Comparison of ENCODE assay signal across 8 cellular contexts in genomic region chr10:4663162-4663992, GRCh38.
DNase-seq lines count a peak whose midpoint lies in the region; ATAC-seq, FAIRE-seq and TF ChIP-seq lines count a peak whose summit lies in the region.
"Had no signal": no experiment of that assay in that cellular context is flagged by ENCODE, and none has a peak within 500 bp of the region (broad histone marks: within the 10 kb centered on the region; RNA-seq: fewer than 3 reads in every experiment).

No MANE protein-coding gene starts in this region.

- H3K27me3 ChIP-seq in naive thymus-derived CD4-positive, alpha-beta T cell (ENCODE audit: control insufficient read depth in 2 of 2, insufficient read depth in 2 of 2, low read length in 2 of 2), result no peaks in the 10 kb centered on the region
- no peaks in the 10 kb centered on the region for H3K27me3 ChIP-seq in H9 (ENCODE audit: insufficient read depth, low read length)

- no peak overlapping the region for H3K56ac ChIP-seq in H9 (ENCODE audit: insufficient read length, low read depth, low read length)

- H2AFZ ChIP-seq in H9 (ENCODE audit: low read length), result no peak overlapping the region

- H3K18ac ChIP-seq in H9 (ENCODE audit: insufficient read length, low read depth, low read length), result no peak overlapping the region

- no peak overlapping the region for H4K8ac ChIP-seq in H9 (replicated peaks; ENCODE audit: insufficient read length, low read depth, low read length)

- H3K36me3 ChIP-seq in naive thymus-derived CD4-positive, alpha-beta T cell (ENCODE audit: control insufficient read depth in 2 of 3, insufficient read depth in 3 of 3, low read length in 3 of 3), result no peaks in the 10 kb centered on the region

- H3K4me3 Mint-ChIP-seq in naive thymus-derived CD4-positive, alpha-beta T cell, result no peak overlapping the region
- H3K4me3 Mint-ChIP-seq in H9, result no peak overlapping the region
- H3K4me3 Mint-ChIP-seq: central memory CD8-positive, alpha-beta T cell had no signal

- no peaks in the 10 kb centered on the region for H4K20me1 ChIP-seq in H9 (ENCODE audit: control insufficient read depth, insufficient read depth, insufficient read length)

- no peak overlapping the region for H3K4me3 ChIP-seq in naive thymus-derived CD4-positive, alpha-beta T cell (ENCODE audit: low read length)

- H3T11ph ChIP-seq in H9 (ENCODE audit: low read length), result no peak overlapping the region

- no peak overlapping the region for H4K5ac ChIP-seq in H9 (ENCODE audit: insufficient read length, low read depth, low read length)

- peak; percentile 98 for DNase-seq in RKO (ENCODE audit: low spot score)
- peak; percentile 80 to 87 for DNase-seq in erythroblast (lab: John Stamatoyannopoulos, UW)
- no peak for DNase-seq in naive thymus-derived CD4-positive, alpha-beta T cell
- DNase-seq in H9, result no peak

- no peaks in the 10 kb centered on the region for H3K79me1 ChIP-seq in H9 (ENCODE audit: insufficient read depth, low read depth, low read length, poor library complexity, severe bottlenecking)

- H3K4ac ChIP-seq in H9 (ENCODE audit: low read depth, low read length), result no peak overlapping the region

- peak; percentile 98 for ATAC-seq in GM21786 (IDR thresholded peaks at IDR 0.05; ENCODE audit: unreplicated experiment)
- ATAC-seq in naive thymus-derived CD4-positive, alpha-beta T cell, result peak; percentile 34

- no peaks in the 10 kb centered on the region for H3K4me1 ChIP-seq in naive thymus-derived CD4-positive, alpha-beta T cell (ENCODE audit: control insufficient read depth in 2 of 2, insufficient read depth in 2 of 2, low read length in 2 of 2)
- H3K4me1 ChIP-seq in H9 (ENCODE audit: insufficient read depth, low read length), result no peaks in the 10 kb centered on the region

- no peak overlapping the region for H2BK120ac ChIP-seq in H9 (ENCODE audit: low read depth, low read length, poor library complexity, severe bottlenecking)

- H3K9me3 ChIP-seq in naive thymus-derived CD4-positive, alpha-beta T cell (ENCODE audit: control insufficient read depth in 2 of 3, low read length in 3 of 3), result no peaks in the 10 kb centered on the region
- no peaks in the 10 kb centered on the region for H3K9me3 ChIP-seq in H9 (ENCODE audit: control insufficient read depth, low read depth, low read length)

- no CpG with 5 or more reads among the region's 9 CpGs for WGBS in H9 (ENCODE audit: extremely low coverage, insufficient read length, low lambda C conversion rate)

- no peaks in the 10 kb centered on the region for H3K4me1 Mint-ChIP-seq in naive thymus-derived CD4-positive, alpha-beta T cell
- H3K4me1 Mint-ChIP-seq in H9, result no peaks in the 10 kb centered on the region
- H3K4me1 Mint-ChIP-seq: central memory CD8-positive, alpha-beta T cell had no signal

- no peak overlapping the region for H2BK15ac ChIP-seq in H9 (ENCODE audit: low read depth, low read length)

- no peak for TF ChIP-seq CTCF in H9 (conservative IDR thresholded peaks at IDR 0.05)

- H2AK5ac ChIP-seq in H9 (ENCODE audit: insufficient read length, low read length), result no peak overlapping the region

- H3K27ac ChIP-seq in naive thymus-derived CD4-positive, alpha-beta T cell (ENCODE audit: low read depth, low read length), result no peak overlapping the region
- H3K27ac ChIP-seq in H9 (ENCODE audit: insufficient read length, low read depth, low read length), result no peak overlapping the region

- CTCF ChIA-PET in naive thymus-derived CD4-positive, alpha-beta T cell (lab: Charles Lee), result no interaction called here

- peak; percentile 98 for TF ChIP-seq EP300 in Ishikawa (IDR thresholded peaks at IDR 0.05; ENCODE audit: borderline replicate concordance)

- H2BK5ac ChIP-seq in H9 (ENCODE audit: insufficient read length, low read length), result no peak overlapping the region

- H3K36me3 Mint-ChIP-seq in naive thymus-derived CD4-positive, alpha-beta T cell, result no peaks in the 10 kb centered on the region
- no peaks in the 10 kb centered on the region for H3K36me3 Mint-ChIP-seq in H9 (ENCODE audit: insufficient read depth in 1 of 3, low read depth in 3 of 3)

- H2BK20ac ChIP-seq in H9 (ENCODE audit: low read depth, low read length, poor library complexity, severe bottlenecking), result no peak overlapping the region

- no peak overlapping the region for H3K4me2 ChIP-seq in H9 (ENCODE audit: insufficient read depth, insufficient read length, low read length)

- TF ChIP-seq POLR2A in erythroblast (IDR thresholded peaks at IDR 0.05; ENCODE audit: low read length), result peak; percentile 37

- H3K23me2 ChIP-seq in H9 (ENCODE audit: insufficient read length, low read depth, low read length, poor library complexity, severe bottlenecking), result no peaks in the 10 kb centered on the region

- peak; percentile 100 for FAIRE-seq in G401.6 (lab: Jason Lieb, UNC)

- H3K23ac ChIP-seq in H9 (ENCODE audit: insufficient read length, low read depth, low read length), result no peak overlapping the region

- intact Hi-C loops in naive thymus-derived CD4-positive, alpha-beta T cell (cut with micrococcal nuclease), result no loop called here

- TF ChIP-seq RAD21 in Ishikawa (IDR thresholded peaks at IDR 0.05; ENCODE audit: low read depth), result no peak

- no peaks in the 10 kb centered on the region for H3K79me2 ChIP-seq in H9 (ENCODE audit: insufficient read depth, low read length)

- no peak overlapping the region for H3K9ac ChIP-seq in H9 (ENCODE audit: extremely low read depth, insufficient read length, low read length)

- POLR2A ChIA-PET in naive thymus-derived CD4-positive, alpha-beta T cell (lab: Charles Lee), result no interaction called here

- peaks cover 0 to 1% (median 0%) of the 10 kb centered on the region in 11 donors for H3K9me3 Mint-ChIP-seq in naive thymus-derived CD4-positive, alpha-beta T cell
- H3K9me3 Mint-ChIP-seq in H9, result no peaks in the 10 kb centered on the region
- H3K9me3 Mint-ChIP-seq: central memory CD8-positive, alpha-beta T cell had no signal

- no peak overlapping the region for H4K91ac ChIP-seq in H9 (ENCODE audit: insufficient read length, low read depth, low read length)

- no peak overlapping the region for H2BK12ac ChIP-seq in H9 (ENCODE audit: insufficient read length, low read depth, low read length)

- no peak overlapping the region for H3K27ac Mint-ChIP-seq in naive thymus-derived CD4-positive, alpha-beta T cell
- H3K27ac Mint-ChIP-seq in H9, result no peak overlapping the region

- no peak overlapping the region for H3K14ac ChIP-seq in H9 (ENCODE audit: insufficient read depth, low read length)

- peaks cover 5 to 45% (median 13%) of the 10 kb centered on the region in 5 donors for H3K27me3 Mint-ChIP-seq in naive thymus-derived CD4-positive, alpha-beta T cell
- no peaks in the 10 kb centered on the region; the same call in 1 of the 2 replicates for H3K27me3 Mint-ChIP-seq in H9 (ENCODE audit: low read depth)

TF ChIP-seq in Ishikawa, 13 proteins besides CTCF, POLR2A, EP300 and RAD21:
- no peak for TF ChIP-seq TAF1 (IDR thresholded peaks at IDR 0.05; ENCODE audit: low read depth)
- no peak for TF ChIP-seq ZBTB7A (IDR thresholded peaks at IDR 0.05; ENCODE audit: low read depth)
- TF ChIP-seq CEBPB (IDR thresholded peaks at IDR 0.05), result peak; percentile 25; the same call in 1 of the 2 replicates
- peak; percentile 96 for TF ChIP-seq FOXM1 (IDR thresholded peaks at IDR 0.05; ENCODE audit: borderline replicate concordance, low read depth)
- no peak for TF ChIP-seq CREB1 (IDR thresholded peaks at IDR 0.05; ENCODE audit: low read depth)
- peak; percentile 96 for TF ChIP-seq TCF12 (IDR thresholded peaks at IDR 0.05; ENCODE audit: low read depth)
- peak; percentile 50; the same call in 1 of the 2 replicates for TF ChIP-seq YY1 (IDR thresholded peaks at IDR 0.05; ENCODE audit: low read depth)
- TF ChIP-seq USF1 (IDR thresholded peaks at IDR 0.05), result peak; percentile 78
- TF ChIP-seq NFIC (IDR thresholded peaks at IDR 0.05), result peak; percentile 80
- TF ChIP-seq MAX (IDR thresholded peaks at IDR 0.05), result peak; percentile 89
- TF ChIP-seq TEAD4 (IDR thresholded peaks at IDR 0.05), result peak; percentile 96

Comparison
In these comparisons a context has a peak if more than half of its experiments do, and no peak if none do; other contexts are left out.
1. DNase-seq: peak in RKO (single experiment) and erythroblast (2 of 2); none in naive thymus-derived CD4-positive, alpha-beta T cell (0 of 9) and H9 (single experiment).